ENCODE assay signal across 8 cellular contexts in the genomic region with DNA sequence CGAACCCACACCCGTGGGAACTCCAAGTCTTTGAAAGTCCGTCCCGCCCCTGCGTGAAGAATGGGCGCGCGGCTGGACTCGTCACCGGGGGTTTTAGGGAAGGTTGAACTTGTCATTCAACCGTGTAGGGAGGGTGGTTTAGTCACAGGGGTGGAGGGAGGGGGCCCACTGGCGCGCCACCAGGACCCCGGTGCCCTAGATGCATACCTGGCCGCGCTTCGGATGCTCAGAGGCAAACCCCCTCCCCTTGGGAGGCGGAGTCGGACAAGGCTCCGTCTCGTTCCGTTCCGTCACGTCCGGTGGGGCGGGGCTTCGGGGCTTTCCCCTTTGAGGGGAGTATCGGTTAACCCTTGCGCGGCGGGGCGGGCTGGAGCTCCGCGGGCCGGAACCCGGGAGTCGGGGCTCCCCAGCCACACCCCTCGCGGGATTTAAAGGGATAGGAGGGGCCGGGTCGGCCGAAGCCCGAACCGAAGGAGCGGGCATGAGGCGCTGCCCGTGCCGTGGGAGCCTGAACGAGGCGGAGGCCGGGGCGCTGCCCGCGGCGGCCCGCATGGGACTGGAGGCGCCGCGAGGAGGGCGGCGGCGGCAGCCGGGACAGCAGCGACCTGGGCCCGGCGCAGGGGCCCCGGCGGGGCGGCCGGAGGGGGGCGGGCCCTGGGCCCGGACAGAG. TPM values are rescaled to one million over a fixed set of nuclear protein-coding genes. Genes with fewer than 3 reads are reported as not detected.
A peak's percentile ranks its signal among the peaks of the same experiment; 100 is the strongest.
DNase-seq lines count a peak whose midpoint lies in the region; ATAC-seq and TF ChIP-seq lines count a peak whose summit lies in the region.

A gene (minus strand): TSS at position 232 of the 670 bp plus-strand sequence. CDS start 2,254 bp downstream, outside the sequence.
A gene (plus strand): TSS at position 458 of the 670 bp plus-strand sequence. CDS start 24 bp downstream, at position 482.

- H3K9ac ChIP-seq in muscle layer of colon (ENCODE audit: low read length) = peak within 1 kb of the TSS; percentile 96

- H3K36me3 ChIP-seq in muscle layer of colon (ENCODE audit: insufficient read depth, low read length) = peaks cover 6% of the 10 kb centered on the region

- peak within 1 kb of the TSS; percentile 94 for H3K27ac ChIP-seq in muscle layer of colon (ENCODE audit: low read depth, low read length)

- H3K27me3 ChIP-seq in muscle layer of colon (ENCODE audit: control insufficient read depth in 1 of 2, insufficient read depth in 2 of 2, low read length in 2 of 2) = no peaks in the 10 kb centered on the region

- H3K4me1 ChIP-seq in muscle layer of colon (ENCODE audit: insufficient read depth, low read length) = peaks cover 58% of the 10 kb centered on the region

- peak within 1 kb of the TSS; percentile 83 to 97 for H3K4me3 ChIP-seq in muscle layer of colon (ENCODE audit: low read depth in 1 of 2, low read length in 2 of 2)

- peak; percentile 94 for DNase-seq in DMS79 (lab: John Stamatoyannopoulos, UW)
- peak; percentile 90 for DNase-seq in KG1 (lab: John Stamatoyannopoulos, UW)
- DNase-seq in activated T-cell treated with anti-CD3 and anti-CD28 coated beads, Interleukin-2, amount 50 U/mL, for 48 hours = peak; percentile 100
- DNase-seq in stimulated activated CD8-positive, alpha-beta memory T cell treated with anti-CD3 and anti-CD28 coated beads, Interleukin-7, amount 100 ng/mL, for 1 hour (ENCODE audit: low read depth in 2 of 2) = peak; percentile 100

- H3K9me3 ChIP-seq in muscle layer of colon (ENCODE audit: low read length) = no peaks in the 10 kb centered on the region

- ATAC-seq in GM21737 (IDR thresholded peaks at IDR 0.05; ENCODE audit: unreplicated experiment) (peak; percentile 67), esophagus mucosa (peak; percentile 76)

TF ChIP-seq in PFSK-1, 5 proteins besides CTCF, POLR2A, EP300 and RAD21:
- TF ChIP-seq TAF1 (IDR thresholded peaks at IDR 0.05; ENCODE audit: borderline replicate concordance, insufficient read depth, low read length) (peak; percentile 30; the same call in 1 of the 2 replicates), SIN3A (IDR thresholded peaks at IDR 0.05; ENCODE audit: borderline replicate concordance, insufficient read depth, low read length) (peak; percentile 97), FOXP2 (optimal IDR thresholded peaks at IDR 0.05; ENCODE audit: borderline replicate concordance, extremely low read depth, extremely low read length, insufficient read depth) (no peak), POLR2AphosphoS5 (IDR thresholded peaks at IDR 0.05; ENCODE audit: low read depth, low read length) (peak; percentile 33; the same call in 1 of the 2 replicates)
TF ChIP-seq in PFSK-1: peak in this region for 3.

RNA-seq across cellular contexts. Expression of the first gene that starts in this region (rescaled TPM):
- polyA plus RNA-seq in PFSK-1 (2012; ENCODE audit: insufficient read length, low read depth) = 32.9 TPM
- 18.7 TPM for total RNA-seq in esophagus mucosa

RNA-seq across cellular contexts. Expression of the second gene that starts in this region (rescaled TPM):
- polyA plus RNA-seq in PFSK-1 (2012; ENCODE audit: insufficient read length, low read depth) = 11.1 TPM
- 59.5 TPM for total RNA-seq in esophagus mucosa

Comparison
In these comparisons a context has a peak if more than half of its experiments do, and no peak if none do; other contexts are left out.
1. Peak in every context shown above with its lines: DNase-seq, ATAC-seq, H3K4me3 ChIP-seq and H3K27ac ChIP-seq.